13 cellular contexts compared by ENCODE assay signal in the genomic region with DNA sequence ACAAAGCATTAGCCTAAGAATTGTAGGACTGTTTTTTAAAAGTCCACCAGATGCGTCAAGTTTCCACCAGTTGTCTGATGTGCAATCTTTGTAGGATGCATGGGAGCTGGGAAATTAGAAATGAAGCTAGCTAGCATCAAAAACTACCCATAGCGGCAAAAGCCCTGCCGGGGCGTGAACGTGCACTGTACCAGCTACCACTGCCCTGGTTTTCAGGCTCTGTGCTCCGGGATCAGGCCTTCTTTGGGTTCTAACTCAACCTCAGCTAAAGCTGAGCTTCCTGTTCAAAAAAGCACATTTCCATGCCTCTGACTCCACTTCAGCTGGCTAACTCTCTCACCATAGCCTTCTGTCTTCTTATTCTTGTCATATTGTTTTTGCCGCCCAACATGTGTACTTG. TPM values are rescaled to one million over a fixed set of nuclear protein-coding genes. Genes with fewer than 3 reads are reported as not detected.
DNase-seq lines count a peak whose midpoint lies in the region; ATAC-seq and TF ChIP-seq lines count a peak whose summit lies in the region.
"Had no signal": no experiment of that assay in that cellular context is flagged by ENCODE, and none has a peak within 500 bp of the region (broad histone marks: within the 10 kb centered on the region; RNA-seq: fewer than 3 reads in every experiment).

No MANE protein-coding gene starts in this region.

- peaks cover 46% of the 10 kb centered on the region for H3K4me1 Mint-ChIP-seq in CD8-positive, alpha-beta T cell (ENCODE audit: low read depth)
- H3K4me1 Mint-ChIP-seq in HFFc6 (ENCODE audit: low read depth) (peaks cover 27% of the 10 kb centered on the region), natural killer cell (peaks cover 17 to 33% of the 10 kb centered on the region in 2 donors)
- peaks cover 10% of the 10 kb centered on the region for H3K4me1 Mint-ChIP-seq in activated naive CD8-positive, alpha-beta T cell treated with anti-CD3 and anti-CD28 coated beads for 36 hours

- intact Hi-C loops in CD8-positive, alpha-beta T cell (cut with DNase I, micrococcal nuclease), result loop anchor here (5.0 to 10.0 kb wide), 2 partner anchors 34 to 306 kb away; partner anchors contain the start of gene LTV1 (in 1 of the 2)
- intact Hi-C loops in natural killer cell (cut with micrococcal nuclease), result no loop called here

- no peaks in the 10 kb centered on the region for H3K9me3 Mint-ChIP-seq in CD8-positive, alpha-beta T cell
- H3K9me3 Mint-ChIP-seq in HFFc6, result no peaks in the 10 kb centered on the region
- H3K9me3 Mint-ChIP-seq in activated naive CD8-positive, alpha-beta T cell treated with anti-CD3 and anti-CD28 coated beads for 36 hours, result no peaks in the 10 kb centered on the region
- no peaks in the 10 kb centered on the region for H3K9me3 Mint-ChIP-seq in natural killer cell

- no peak overlapping the region for H3K4me3 ChIP-seq in CD8-positive, alpha-beta T cell (ENCODE audit: low read depth, low read length)

- H3K27me3 ChIP-seq in CD8-positive, alpha-beta T cell (ENCODE audit: insufficient read depth, low read length), result no peaks in the 10 kb centered on the region

- H3K4me3 Mint-ChIP-seq in CD8-positive, alpha-beta T cell, result peak overlapping the region; percentile 84
- H3K4me3 Mint-ChIP-seq in HFFc6 (peak overlapping the region; percentile 89), natural killer cell (peak overlapping the region; percentile 81)
- H3K4me3 Mint-ChIP-seq in activated naive CD8-positive, alpha-beta T cell treated with anti-CD3 and anti-CD28 coated beads for 36 hours, result peak overlapping the region; percentile 77

- no peak for ATAC-seq in CD8-positive, alpha-beta T cell
- no peak for ATAC-seq in natural killer cell
- ATAC-seq: left colon, SK-N-SH treated with all-trans-retinoic acid at 6 μM for 48 hours had no signal

- POLR2A ChIA-PET in CD8-positive, alpha-beta T cell (lab: Charles Lee), result interaction anchor here (1.0 to 2.1 kb wide), 6 partner anchors 8 to 88 kb away, joined by 3 to 8 read pairs (median 6); partner anchors contain the start of genes ADAT2, FUCA2 and PEX3

- CTCF ChIA-PET in CD8-positive, alpha-beta T cell (lab: Charles Lee), result interaction anchor here (1.0 to 1.8 kb wide), 2 partner anchors 25 to 27 kb away, joined by 4 to 5 read pairs; partner anchors contain the start of gene FUCA2

- DNase-seq in CD8-positive, alpha-beta T cell, result no peak
- no peak for DNase-seq in HFFc6
- no peak for DNase-seq in activated naive CD8-positive, alpha-beta T cell treated with anti-CD3 and anti-CD28 coated beads for 36 hours
- no peak for DNase-seq in natural killer cell
- no peak for DNase-seq in activated CD4-positive, CD25-positive, alpha-beta regulatory T cell (lab: John Stamatoyannopoulos, UW)
- DNase-seq in NCI-H526 (lab: John Stamatoyannopoulos, UW), result no peak
- DNase-seq in NCI-H748 treated with DMSO at 0.1 percent for 48 hours (lab: John Stamatoyannopoulos, UW), result no peak
- DNase-seq: cerebellar nuclear complex, HCEC 1CT, OCI-M1 had no signal

- H3K27ac ChIP-seq in CD8-positive, alpha-beta T cell (ENCODE audit: low read depth, low read length), result no peak overlapping the region
- H3K27ac ChIP-seq: neutrophil had no signal

- H3K27ac Mint-ChIP-seq in CD8-positive, alpha-beta T cell, result peak overlapping the region; percentile 90
- H3K27ac Mint-ChIP-seq in HFFc6 (no peak overlapping the region), natural killer cell (peak overlapping the region in 1 of 2 donors; percentile 60)
- H3K27ac Mint-ChIP-seq in activated naive CD8-positive, alpha-beta T cell treated with anti-CD3 and anti-CD28 coated beads for 36 hours, result no peak overlapping the region

- no peaks in the 10 kb centered on the region for H3K9me3 ChIP-seq in CD8-positive, alpha-beta T cell (ENCODE audit: low read length)
- H3K9me3 ChIP-seq: neutrophil had no signal

- TF ChIP-seq CTCF in CD8-positive, alpha-beta T cell (IDR thresholded peaks at IDR 0.05), result no peak
- TF ChIP-seq CTCF in HFFc6 (IDR thresholded peaks at IDR 0.05) (no peak), natural killer cell (IDR thresholded peaks at IDR 0.05) (no peak)

- no peaks in the 10 kb centered on the region for H3K36me3 ChIP-seq in CD8-positive, alpha-beta T cell (ENCODE audit: insufficient read depth, low read length)
- H3K36me3 ChIP-seq: neutrophil had no signal

- peaks cover 6% of the 10 kb centered on the region for H3K36me3 Mint-ChIP-seq in CD8-positive, alpha-beta T cell
- no peaks in the 10 kb centered on the region for H3K36me3 Mint-ChIP-seq in HFFc6 (ENCODE audit: low read depth)
- H3K36me3 Mint-ChIP-seq in activated naive CD8-positive, alpha-beta T cell treated with anti-CD3 and anti-CD28 coated beads for 36 hours, result no peaks in the 10 kb centered on the region
- H3K36me3 Mint-ChIP-seq in natural killer cell, result no peaks in the 10 kb centered on the region

- H3K4me1 ChIP-seq in CD8-positive, alpha-beta T cell (ENCODE audit: insufficient read depth, low read length), result peaks cover 5% of the 10 kb centered on the region

- H3K27me3 Mint-ChIP-seq in CD8-positive, alpha-beta T cell (ENCODE audit: low read depth), result no peaks in the 10 kb centered on the region
- no peaks in the 10 kb centered on the region for H3K27me3 Mint-ChIP-seq in HFFc6 (ENCODE audit: insufficient read depth)
- H3K27me3 Mint-ChIP-seq in activated naive CD8-positive, alpha-beta T cell treated with anti-CD3 and anti-CD28 coated beads for 36 hours, result peaks cover 6% of the 10 kb centered on the region
- no peaks in the 10 kb centered on the region for H3K27me3 Mint-ChIP-seq in natural killer cell (ENCODE audit: low read depth in 2 of 2)

RNA-seq across cellular contexts. Expression of gene FUCA2, which starts 26.9 kb away (rescaled TPM):
- total RNA-seq in CD8-positive, alpha-beta T cell, result 1 to 10 TPM; 1.6 to 2.2 TPM
- total RNA-seq in HFFc6 (2021; fragmentation: NEBNext Ultra II Directional; extraction: Animal tissue kit (Norgen Biotek cat#: 25700)), result 100 to 1,000 TPM in 4 of 6 experiments, 10 to 100 TPM in 2; 86.4 to 126 (median 121) TPM
- total RNA-seq in activated naive CD8-positive, alpha-beta T cell treated with anti-CD3 and anti-CD28 coated beads for 36 hours, result 1 to 10 TPM; 8.4 to 9.1 TPM
- 10 to 100 TPM; 10.5 to 15.5 (median 13.0) TPM for total RNA-seq in natural killer cell

Comparison
In these comparisons a context has a peak if more than half of its experiments do, and no peak if none do; other contexts are left out.
1. RNA of gene FUCA2, which starts 26.9 kb away (total RNA-seq): 86.4 to 126 TPM in HFFc6; 10.5 to 15.5 TPM in natural killer cell, 8.4 to 9.1 TPM in activated naive CD8-positive, alpha-beta T cell treated with anti-CD3 and anti-CD28 coated beads for 36 hours and 1.6 to 2.2 TPM in CD8-positive, alpha-beta T cell; every median in the first group is over 4 times any median in the second.
2. Peak in every context shown above with its lines, with median percentiles within 50 percentile points of each other: H3K4me3 Mint-ChIP-seq.